ENCODE assay signal across 16 cellular contexts in genomic region chr1:1954831-1955441, GRCh38. TPM values are rescaled to one million over a fixed set of nuclear protein-coding genes. Genes with fewer than 3 reads are reported as not detected.
DNase-seq lines count a peak whose midpoint lies in the region; ATAC-seq, FAIRE-seq and TF ChIP-seq lines count a peak whose summit lies in the region.
"Had no signal": no experiment of that assay in that cellular context is flagged by ENCODE, and none has a peak within 500 bp of the region (broad histone marks: within the 10 kb centered on the region; RNA-seq: fewer than 3 reads in every experiment).

No MANE protein-coding gene starts in this region.

- no peaks in the 10 kb centered on the region for H3K36me3 Mint-ChIP-seq in mesothelial cell of epicardium

- DNase-seq in CMK (ENCODE audit: low read depth) (peak; percentile 45), mesothelial cell of epicardium (ENCODE audit: low spot score in 2 of 2, unreplicated experiment in 2 of 2) (no peak), small intestine (no peak), germinal center (ENCODE audit: low spot score) (no peak)
- DNase-seq: amniotic stem cell, NCI-H2227 treated with DMSO at 0.1 percent for 48 hours, SIG-M5 had no signal

- TF ChIP-seq CTCF in GM12872 (IDR thresholded peaks at IDR 0.05; ENCODE audit: insufficient read depth, low read depth, low read length) (peak; percentile 36; the same call in 1 of the 3 replicates), VCaP (conservative IDR thresholded peaks at IDR 0.05) (peak; percentile 44), mesothelial cell of epicardium (IDR thresholded peaks at IDR 0.05; ENCODE audit: unreplicated experiment) (peak; percentile 44)

- no peaks in the 10 kb centered on the region for H3K4me1 ChIP-seq in small intestine (ENCODE audit: control insufficient read depth in 2 of 2, insufficient read depth in 1 of 2, low read depth in 1 of 2, low read length in 1 of 2)

- H3K27me3 ChIP-seq in small intestine (ENCODE audit: control insufficient read depth in 2 of 2, insufficient read depth in 2 of 2, low read length in 2 of 2), result peaks cover 0 to 2% of the 10 kb centered on the region in 2 donors
- H3K27me3 ChIP-seq: vagina had no signal

- no peak for FAIRE-seq in small intestine (lab: Jason Lieb, UNC)
- FAIRE-seq: H54 had no signal

- no peak overlapping the region for H3K4me3 Mint-ChIP-seq in mesothelial cell of epicardium

- ATAC-seq in HG03159 (IDR thresholded peaks at IDR 0.05; ENCODE audit: unreplicated experiment), result no peak
- ATAC-seq: activated CD4-positive, CD25-positive, alpha-beta regulatory T cell treated with anti-CD3 and anti-CD28 coated beads, Interleukin-2, amount 50 U/mL, for 24 hours had no signal

- H3K9me3 ChIP-seq in small intestine (ENCODE audit: control insufficient read depth, low read depth), result no peaks in the 10 kb centered on the region
- H3K9me3 ChIP-seq: vagina had no signal

- H3K27ac Mint-ChIP-seq in mesothelial cell of epicardium, result no peak overlapping the region

- peaks cover 6% of the 10 kb centered on the region for H3K27me3 Mint-ChIP-seq in mesothelial cell of epicardium (ENCODE audit: low read depth)

- H3K9me3 Mint-ChIP-seq in mesothelial cell of epicardium, result no peaks in the 10 kb centered on the region

- no peaks in the 10 kb centered on the region for H3K36me3 ChIP-seq in small intestine (ENCODE audit: control insufficient read depth in 2 of 2, insufficient read depth in 2 of 2, low read length in 2 of 2)
- H3K36me3 ChIP-seq: vagina had no signal

- H3K4me1 Mint-ChIP-seq in mesothelial cell of epicardium, result peaks cover 19% of the 10 kb centered on the region

- H3K27ac ChIP-seq in VCaP (no peak overlapping the region), small intestine (ENCODE audit: low read depth in 1 of 2, low read length in 1 of 2) (no peak overlapping the region)
- H3K27ac ChIP-seq: vagina had no signal

- H3K4me3 ChIP-seq in small intestine (ENCODE audit: low read depth in 1 of 2, low read length in 2 of 2), result no peak overlapping the region
- H3K4me3 ChIP-seq: vagina had no signal

- 77 to 93% (median 91%) methylated on average over 45 to 46 of the region's 46 CpGs for WGBS in small intestine, 3 donors

RNA-seq across cellular contexts. Expression of gene TMEM52, which starts 35.9 kb away (rescaled TPM):
- 2.1 to 2.8 TPM (median 2.5 TPM) in 3 replicates for total RNA-seq in mesothelial cell of epicardium
- 1 to 10 TPM; 4.1 to 6.3 (median 4.6) TPM for polyA plus RNA-seq in small intestine

RNA-seq across cellular contexts. Expression of gene CALML6, which starts 39.9 kb away (rescaled TPM):
- 1.6 to 2.7 TPM (median 1.9 TPM) in 3 replicates for total RNA-seq in mesothelial cell of epicardium
- polyA plus RNA-seq in small intestine, result under 1 TPM in 1 of 3 donors, not detected in 2; 0.18 TPM
- total RNA-seq: pulmonary artery endothelial cell had no signal

RNA-seq across cellular contexts. Expression of gene CFAP74, which starts 48.6 kb away (rescaled TPM):
- 0.16 to 0.42 TPM (median 0.18 TPM) in 3 replicates for total RNA-seq in mesothelial cell of epicardium
- under 1 TPM in 1 of 3 donors, not detected in 2; 0.06 TPM for polyA plus RNA-seq in small intestine
- total RNA-seq: Daoy, LHCN-M2, pulmonary artery endothelial cell, vagina had no signal
